ENCODE assay signal across 23 cellular contexts in genomic region chr5:145462525-145462924, GRCh38.
"Had no signal": no experiment of that assay in that cellular context is flagged by ENCODE, and none has a peak within 500 bp of the region (broad histone marks: within the 10 kb centered on the region; RNA-seq: fewer than 3 reads in every experiment).

No MANE protein-coding gene starts in this region.

- H3K4me3 ChIP-seq: colonic mucosa, coronary artery, dorsolateral prefrontal cortex, esophagus muscularis mucosa, esophagus squamous epithelium, gastrocnemius medialis, gastroesophageal sphincter, heart left ventricle, heart right ventricle had no signal

- H3K9me3 ChIP-seq: colonic mucosa, esophagus muscularis mucosa, esophagus squamous epithelium, gastrocnemius medialis, gastroesophageal sphincter, heart left ventricle, heart right ventricle had no signal

- H3K27me3 ChIP-seq: colonic mucosa, dorsolateral prefrontal cortex, esophagus muscularis mucosa, esophagus squamous epithelium, foreskin keratinocyte, gastrocnemius medialis, gastroesophageal sphincter, heart left ventricle, heart right ventricle had no signal

- H3K36me3 ChIP-seq: colonic mucosa, esophagus muscularis mucosa, esophagus squamous epithelium, gastrocnemius medialis, gastroesophageal sphincter, heart left ventricle, heart right ventricle had no signal

- H3K27ac ChIP-seq: colonic mucosa, coronary artery, dorsolateral prefrontal cortex, epithelial cell of prostate, esophagus muscularis mucosa, esophagus squamous epithelium, foreskin keratinocyte, gastrocnemius medialis, gastroesophageal sphincter, heart left ventricle, heart right ventricle had no signal

- H3K4me1 ChIP-seq: colonic mucosa, esophagus muscularis mucosa, esophagus squamous epithelium, foreskin keratinocyte, gastrocnemius medialis, gastroesophageal sphincter, heart left ventricle had no signal

- DNase-seq: colonic mucosa; cortex of kidney; dermis blood vessel endothelial cell; dorsolateral prefrontal cortex; effector CD4-positive, alpha-beta T cell; effector CD8-positive, alpha-beta T cell; effector memory CD4-positive, alpha-beta T cell; effector memory CD8-positive, alpha-beta T cell; endodermal cell; erythroblast; esophagus squamous epithelium; foreskin fibroblast; foreskin keratinocyte; foreskin melanocyte; gastrocnemius medialis; glutamatergic neuron; head of caudate nucleus; heart left ventricle; heart right ventricle had no signal
